Comparison of ENCODE assay signal across 11 cellular contexts in genomic region chr9:2494571-2494970, GRCh38.
A peak's percentile ranks its signal among the peaks of the same experiment; 100 is the strongest.
DNase-seq lines count a peak whose midpoint lies in the region; ATAC-seq and TF ChIP-seq lines count a peak whose summit lies in the region.
"Had no signal": no experiment of that assay in that cellular context is flagged by ENCODE, and none has a peak within 500 bp of the region (broad histone marks: within the 10 kb centered on the region; RNA-seq: fewer than 3 reads in every experiment).

No MANE protein-coding gene starts in this region.

- H3K4me3 Mint-ChIP-seq in CD4-positive, alpha-beta memory T cell: no peak overlapping the region
- H3K4me3 Mint-ChIP-seq: activated naive CD4-positive, alpha-beta T cell treated with anti-CD3 and anti-CD28 coated beads for 36 hours had no signal

- no peaks in the 10 kb centered on the region for H3K9me3 ChIP-seq in mesodermal cell (ENCODE audit: control insufficient read depth, low read length)
- H3K9me3 ChIP-seq in CD4-positive, alpha-beta memory T cell (ENCODE audit: control insufficient read depth in 1 of 2, low read length in 2 of 2): no peaks in the 10 kb centered on the region

- H3K4me3 ChIP-seq in fibroblast of mammary gland (ENCODE audit: control insufficient read depth, low read depth, low read length) (no peak overlapping the region), mesodermal cell (ENCODE audit: extremely low read depth, insufficient read depth, low read length, poor library complexity, severe bottlenecking) (no peak overlapping the region)
- H3K4me3 ChIP-seq in CD4-positive, alpha-beta memory T cell (ENCODE audit: low read length in 2 of 2): no peak overlapping the region

- H3K27ac ChIP-seq in mesodermal cell (ENCODE audit: low read depth, low read length, severe bottlenecking): peak overlapping the region; percentile 72
- no peak overlapping the region for H3K27ac ChIP-seq in CD4-positive, alpha-beta memory T cell (ENCODE audit: low read depth, low read length)

- no peak for ATAC-seq in HG03196 (IDR thresholded peaks at IDR 0.05; ENCODE audit: unreplicated experiment)
- ATAC-seq: left lobe of liver, sciatic nerve had no signal

- no peaks in the 10 kb centered on the region for H3K27me3 ChIP-seq in CD4-positive, alpha-beta memory T cell (ENCODE audit: insufficient read depth, low read length)

- H3K36me3 Mint-ChIP-seq in CD4-positive, alpha-beta memory T cell: no peaks in the 10 kb centered on the region

- no peak overlapping the region for H3K27ac Mint-ChIP-seq in CD4-positive, alpha-beta memory T cell
- H3K27ac Mint-ChIP-seq: activated naive CD4-positive, alpha-beta T cell treated with anti-CD3 and anti-CD28 coated beads for 36 hours had no signal

- H3K4me1 ChIP-seq in mesodermal cell (ENCODE audit: control insufficient read depth, insufficient read depth, low read length, poor library complexity, severe bottlenecking): peaks cover 30% of the 10 kb centered on the region
- H3K4me1 ChIP-seq in CD4-positive, alpha-beta memory T cell (ENCODE audit: insufficient read depth, low read length): no peaks in the 10 kb centered on the region

- 27 to 50% methylated on average over 2 of the region's 2 CpGs for WGBS in mesodermal cell (ENCODE audit: insufficient coverage in 2 of 2), 2 experiments

- POLR2A ChIA-PET in CD4-positive, alpha-beta memory T cell (lab: Charles Lee; ENCODE audit: partially characterized antibody): no interaction called here

- peak; percentile 91 for DNase-seq in Daoy (ENCODE audit: low read depth)
- DNase-seq in NCI-H226: peak; percentile 83
- DNase-seq in fibroblast of mammary gland (ENCODE audit: low read depth): peak; percentile 52
- DNase-seq in activated T-cell treated with anti-CD3 and anti-CD28 coated beads for 4 hours: no peak
- no peak for DNase-seq in CD4-positive, alpha-beta memory T cell
- DNase-seq in T-helper 1 cell: no peak
- DNase-seq: activated naive CD4-positive, alpha-beta T cell treated with anti-CD3 and anti-CD28 coated beads for 36 hours had no signal

- TF ChIP-seq CTCF in fibroblast of mammary gland (conservative IDR thresholded peaks at IDR 0.05; ENCODE audit: control insufficient read depth, insufficient read depth, low read depth, low read length): no peak

- CTCF ChIA-PET in CD4-positive, alpha-beta memory T cell (lab: Charles Lee; ENCODE audit: partially characterized antibody): interaction anchor here (0.8 kb wide), 1 partner anchor 111 kb away, joined by 4 read pairs; no protein-coding TSS in a partner anchor

- H3K36me3 ChIP-seq in mesodermal cell (ENCODE audit: control insufficient read depth, insufficient read depth, low read length): no peaks in the 10 kb centered on the region
- no peaks in the 10 kb centered on the region for H3K36me3 ChIP-seq in CD4-positive, alpha-beta memory T cell (ENCODE audit: insufficient read depth, low read length)

- intact Hi-C loops in CD4-positive, alpha-beta memory T cell (cut with micrococcal nuclease): no loop called here

- H3K27me3 Mint-ChIP-seq in CD4-positive, alpha-beta memory T cell: peaks cover 0 to 4% of the 10 kb centered on the region in 2 donors

- H3K9me3 Mint-ChIP-seq in CD4-positive, alpha-beta memory T cell: no peaks in the 10 kb centered on the region
- H3K9me3 Mint-ChIP-seq: activated naive CD4-positive, alpha-beta T cell treated with anti-CD3 and anti-CD28 coated beads for 36 hours had no signal

- no peaks in the 10 kb centered on the region for H3K4me1 Mint-ChIP-seq in CD4-positive, alpha-beta memory T cell

Comparison
In these comparisons a context has a peak if more than half of its experiments do, and no peak if none do; other contexts are left out.
1. DNase-seq: peak in Daoy (single experiment), NCI-H226 (single experiment) and fibroblast of mammary gland (single experiment); none in activated T-cell treated with anti-CD3 and anti-CD28 coated beads for 4 hours (single experiment), CD4-positive, alpha-beta memory T cell (0 of 5) and T-helper 1 cell (0 of 5).